In genomic region chr2:175293776-175294175, GRCh38 we compare ENCODE assay signal across 25 cellular contexts.
"Had no signal": no experiment of that assay in that cellular context is flagged by ENCODE, and none has a peak within 500 bp of the region (broad histone marks: within the 10 kb centered on the region; RNA-seq: fewer than 3 reads in every experiment).

No MANE protein-coding gene starts in this region.

- H3K4me3 ChIP-seq: cardiac muscle cell, esophagus squamous epithelium, heart left ventricle, left lung, lung, spleen, thoracic aorta, vagina had no signal

- H3K36me3 ChIP-seq: cardiac muscle cell, esophagus squamous epithelium, heart left ventricle, left lung, spleen, thoracic aorta, vagina had no signal

- H3K27ac ChIP-seq: cardiac muscle cell, esophagus squamous epithelium, heart left ventricle, left lung, spleen, thoracic aorta, vagina had no signal

- H3K4me1 Mint-ChIP-seq: activated B cell treated with CpG ODN at 0.5 μM for 24 hours; activated CD4-positive, alpha-beta T cell treated with anti-CD3 and anti-CD28 coated beads for 36 hours; activated naive CD8-positive, alpha-beta T cell treated with anti-CD3 and anti-CD28 coated beads, Interleukin-2, amount 10 ng/mL, durations not matched to agents 7 days and 5 days; mesothelial cell of epicardium; natural killer cell had no signal

- H3K4me3 Mint-ChIP-seq: activated B cell treated with CpG ODN at 0.5 μM for 24 hours; activated CD4-positive, alpha-beta T cell treated with anti-CD3 and anti-CD28 coated beads for 36 hours; activated naive CD8-positive, alpha-beta T cell treated with anti-CD3 and anti-CD28 coated beads, Interleukin-2, amount 10 ng/mL, durations not matched to agents 7 days and 5 days; dendritic cell treated with granulocyte-macrophage colony-stimulating factor and Interleukin-4, amounts not matched to agents 40 ng/mL and 50 ng/mL, for 4 days; mesothelial cell of epicardium; natural killer cell; T-helper 1 cell treated with Interleukin-12 subunit alpha and Interleukin-12 subunit beta and Interleukin-4 antibody, amounts not matched to agents 30 μg/mL and 1 μg/mL, for 36 hours; type B pancreatic cell had no signal

- H3K27ac Mint-ChIP-seq: activated B cell treated with CpG ODN at 0.5 μM for 24 hours; activated CD4-positive, alpha-beta T cell treated with anti-CD3 and anti-CD28 coated beads for 36 hours; activated naive CD8-positive, alpha-beta T cell treated with anti-CD3 and anti-CD28 coated beads, Interleukin-2, amount 10 ng/mL, durations not matched to agents 7 days and 5 days; dendritic cell treated with granulocyte-macrophage colony-stimulating factor and Interleukin-4, amounts not matched to agents 40 ng/mL and 50 ng/mL, for 4 days; mesothelial cell of epicardium; natural killer cell; progenitor cell of endocrine pancreas; T-helper 1 cell treated with Interleukin-12 subunit alpha and Interleukin-12 subunit beta and Interleukin-4 antibody, amounts not matched to agents 30 μg/mL and 1 μg/mL, for 36 hours; type B pancreatic cell had no signal

- H3K9me3 ChIP-seq: esophagus squamous epithelium, left lung, vagina had no signal

- ATAC-seq: activated CD4-positive, alpha-beta T cell treated with anti-CD3 and anti-CD28 coated beads for 36 hours; heart left ventricle; left lung; natural killer cell had no signal

- DNase-seq: activated B cell treated with CpG ODN at 0.5 μM for 24 hours; activated CD4-positive, alpha-beta T cell treated with anti-CD3 and anti-CD28 coated beads for 36 hours; activated CD4-positive, alpha-beta T cell treated with anti-CD3 and anti-CD28 coated beads, Interleukin-2, amount 50 U/mL, for 4 hours; activated CD8-positive, alpha-beta memory T cell treated with anti-CD3 and anti-CD28 coated beads, Interleukin-2, amount 50 U/mL, for 48 hours; activated naive CD4-positive, alpha-beta T cell treated with Interleukin-2 at 50 U/mL for 16 hours; activated naive CD8-positive, alpha-beta T cell treated with anti-CD3 and anti-CD28 coated beads, Interleukin-2, amount 10 ng/mL, durations not matched to agents 7 days and 5 days; activated T-cell treated with anti-CD3 and anti-CD28 coated beads, Interleukin-2, amount 50 U/mL, for 48 hours; amygdala; effector memory CD4-positive, alpha-beta T cell; esophagus squamous epithelium; heart left ventricle; left lung; natural killer cell; spleen; stimulated activated CD4-positive, alpha-beta T cell treated with anti-CD3 and anti-CD28 coated beads, Interleukin-4, amount 100 ng/mL, for 1 hour; stimulated activated naive CD4-positive, alpha-beta T cell treated with Interleukin-2 at 50 U/mL for 16 hours had no signal

- H3K9me3 Mint-ChIP-seq: activated naive CD8-positive, alpha-beta T cell treated with anti-CD3 and anti-CD28 coated beads, Interleukin-2, amount 10 ng/mL, durations not matched to agents 7 days and 5 days; natural killer cell; T-helper 1 cell treated with Interleukin-12 subunit alpha and Interleukin-12 subunit beta and Interleukin-4 antibody, amounts not matched to agents 30 μg/mL and 1 μg/mL, for 36 hours; type B pancreatic cell had no signal

- H3K4me1 ChIP-seq: esophagus squamous epithelium, heart left ventricle, left lung, spleen, vagina had no signal

- H3K36me3 Mint-ChIP-seq: activated naive CD8-positive, alpha-beta T cell treated with anti-CD3 and anti-CD28 coated beads, Interleukin-2, amount 10 ng/mL, durations not matched to agents 7 days and 5 days; mesothelial cell of epicardium; natural killer cell; type B pancreatic cell had no signal

- H3K27me3 ChIP-seq: cardiac muscle cell, vagina had no signal
